Comparison of ENCODE assay signal across 1 cellular context in the genomic region with DNA sequence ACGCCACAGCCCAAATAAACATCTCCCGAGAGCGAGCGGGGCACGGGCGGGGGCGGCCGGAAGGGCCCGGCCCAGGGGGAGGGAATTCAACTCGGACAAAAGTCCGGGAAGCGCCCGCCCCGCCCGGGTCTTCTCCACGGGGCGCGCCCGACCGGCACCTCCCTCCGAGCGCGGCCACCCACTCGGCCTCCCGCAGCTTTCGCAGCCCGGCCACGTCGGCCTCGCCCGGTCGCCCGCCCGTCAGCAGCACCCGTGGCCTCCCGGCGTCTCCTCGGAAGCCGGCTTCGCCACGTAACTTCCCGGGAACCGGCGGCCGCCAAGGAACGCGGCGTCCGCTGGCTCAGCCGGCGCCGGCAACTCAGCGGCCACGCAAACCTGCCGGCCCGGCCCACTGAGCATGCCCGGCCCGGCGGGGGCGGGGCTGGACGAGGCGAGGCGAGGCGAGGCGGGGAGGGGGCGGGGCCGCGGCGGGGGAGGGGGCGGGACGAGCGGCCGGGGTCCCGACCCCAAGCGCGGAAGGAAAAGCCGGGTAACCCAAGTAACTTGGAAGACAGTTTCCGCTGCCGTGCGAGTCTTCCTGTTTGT.
A peak's percentile ranks its signal among the peaks of the same experiment; 100 is the strongest.
TF ChIP-seq lines count a peak whose summit lies in the region.

A gene (minus strand): TSS at position 369 of the 585 bp plus-strand sequence. CDS start 440 bp downstream, outside the sequence.

TF ChIP-seq in WTC11, 78 proteins besides CTCF, POLR2A, EP300 and RAD21 (continued from another document and continues in another):
- TF ChIP-seq, protein P1, sequence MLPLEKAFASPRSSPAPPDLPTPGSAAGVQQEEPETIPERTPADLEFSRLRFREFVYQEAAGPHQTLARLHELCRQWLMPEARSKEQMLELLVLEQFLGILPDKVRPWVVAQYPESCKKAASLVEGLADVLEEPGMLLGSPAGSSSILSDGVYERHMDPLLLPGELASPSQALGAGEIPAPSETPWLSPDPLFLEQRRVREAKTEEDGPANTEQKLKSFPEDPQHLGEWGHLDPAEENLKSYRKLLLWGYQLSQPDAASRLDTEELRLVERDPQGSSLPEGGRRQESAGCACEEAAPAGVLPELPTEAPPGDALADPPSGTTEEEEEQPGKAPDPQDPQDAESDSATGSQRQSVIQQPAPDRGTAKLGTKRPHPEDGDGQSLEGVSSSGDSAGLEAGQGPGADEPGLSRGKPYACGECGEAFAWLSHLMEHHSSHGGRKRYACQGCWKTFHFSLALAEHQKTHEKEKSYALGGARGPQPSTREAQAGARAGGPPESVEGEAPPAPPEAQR (CRISPR knock-in tag; IDR thresholded peaks at IDR 0.05) = no peak
- TF ChIP-seq, protein P2, sequence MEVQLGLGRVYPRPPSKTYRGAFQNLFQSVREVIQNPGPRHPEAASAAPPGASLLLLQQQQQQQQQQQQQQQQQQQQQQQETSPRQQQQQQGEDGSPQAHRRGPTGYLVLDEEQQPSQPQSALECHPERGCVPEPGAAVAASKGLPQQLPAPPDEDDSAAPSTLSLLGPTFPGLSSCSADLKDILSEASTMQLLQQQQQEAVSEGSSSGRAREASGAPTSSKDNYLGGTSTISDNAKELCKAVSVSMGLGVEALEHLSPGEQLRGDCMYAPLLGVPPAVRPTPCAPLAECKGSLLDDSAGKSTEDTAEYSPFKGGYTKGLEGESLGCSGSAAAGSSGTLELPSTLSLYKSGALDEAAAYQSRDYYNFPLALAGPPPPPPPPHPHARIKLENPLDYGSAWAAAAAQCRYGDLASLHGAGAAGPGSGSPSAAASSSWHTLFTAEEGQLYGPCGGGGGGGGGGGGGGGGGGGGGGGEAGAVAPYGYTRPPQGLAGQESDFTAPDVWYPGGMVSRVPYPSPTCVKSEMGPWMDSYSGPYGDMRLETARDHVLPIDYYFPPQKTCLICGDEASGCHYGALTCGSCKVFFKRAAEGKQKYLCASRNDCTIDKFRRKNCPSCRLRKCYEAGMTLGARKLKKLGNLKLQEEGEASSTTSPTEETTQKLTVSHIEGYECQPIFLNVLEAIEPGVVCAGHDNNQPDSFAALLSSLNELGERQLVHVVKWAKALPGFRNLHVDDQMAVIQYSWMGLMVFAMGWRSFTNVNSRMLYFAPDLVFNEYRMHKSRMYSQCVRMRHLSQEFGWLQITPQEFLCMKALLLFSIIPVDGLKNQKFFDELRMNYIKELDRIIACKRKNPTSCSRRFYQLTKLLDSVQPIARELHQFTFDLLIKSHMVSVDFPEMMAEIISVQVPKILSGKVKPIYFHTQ (CRISPR knock-in tag; IDR thresholded peaks at IDR 0.05) = no peak
- TF ChIP-seq ZNF138 (CRISPR knock-in tag; conservative IDR thresholded peaks at IDR 0.05) = no peak
- TF ChIP-seq ATF1 (CRISPR knock-in tag; IDR thresholded peaks at IDR 0.05) = no peak
- TF ChIP-seq CREB1 (CRISPR knock-in tag; IDR thresholded peaks at IDR 0.05) = no peak
- no peak for TF ChIP-seq NFE2L1 (CRISPR knock-in tag; IDR thresholded peaks at IDR 0.05)
- TF ChIP-seq ZNF423 (CRISPR knock-in tag; IDR thresholded peaks at IDR 0.05) = no peak
- TF ChIP-seq, protein P3, sequence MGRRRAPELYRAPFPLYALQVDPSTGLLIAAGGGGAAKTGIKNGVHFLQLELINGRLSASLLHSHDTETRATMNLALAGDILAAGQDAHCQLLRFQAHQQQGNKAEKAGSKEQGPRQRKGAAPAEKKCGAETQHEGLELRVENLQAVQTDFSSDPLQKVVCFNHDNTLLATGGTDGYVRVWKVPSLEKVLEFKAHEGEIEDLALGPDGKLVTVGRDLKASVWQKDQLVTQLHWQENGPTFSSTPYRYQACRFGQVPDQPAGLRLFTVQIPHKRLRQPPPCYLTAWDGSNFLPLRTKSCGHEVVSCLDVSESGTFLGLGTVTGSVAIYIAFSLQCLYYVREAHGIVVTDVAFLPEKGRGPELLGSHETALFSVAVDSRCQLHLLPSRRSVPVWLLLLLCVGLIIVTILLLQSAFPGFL (CRISPR knock-in tag; IDR thresholded peaks at IDR 0.05; ENCODE audit: borderline replicate concordance) = no peak
- TF ChIP-seq NR2C2 (CRISPR knock-in tag; IDR thresholded peaks at IDR 0.05) = no peak
- TF ChIP-seq, protein P4, sequence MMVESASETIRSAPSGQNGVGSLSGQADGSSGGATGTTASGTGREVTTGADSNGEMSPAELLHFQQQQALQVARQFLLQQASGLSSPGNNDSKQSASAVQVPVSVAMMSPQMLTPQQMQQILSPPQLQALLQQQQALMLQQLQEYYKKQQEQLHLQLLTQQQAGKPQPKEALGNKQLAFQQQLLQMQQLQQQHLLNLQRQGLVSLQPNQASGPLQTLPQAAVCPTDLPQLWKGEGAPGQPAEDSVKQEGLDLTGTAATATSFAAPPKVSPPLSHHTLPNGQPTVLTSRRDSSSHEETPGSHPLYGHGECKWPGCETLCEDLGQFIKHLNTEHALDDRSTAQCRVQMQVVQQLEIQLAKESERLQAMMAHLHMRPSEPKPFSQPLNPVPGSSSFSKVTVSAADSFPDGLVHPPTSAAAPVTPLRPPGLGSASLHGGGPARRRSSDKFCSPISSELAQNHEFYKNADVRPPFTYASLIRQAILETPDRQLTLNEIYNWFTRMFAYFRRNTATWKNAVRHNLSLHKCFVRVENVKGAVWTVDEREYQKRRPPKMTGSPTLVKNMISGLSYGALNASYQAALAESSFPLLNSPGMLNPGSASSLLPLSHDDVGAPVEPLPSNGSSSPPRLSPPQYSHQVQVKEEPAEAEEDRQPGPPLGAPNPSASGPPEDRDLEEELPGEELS (CRISPR knock-in tag; IDR thresholded peaks at IDR 0.05) = no peak
- no peak for TF ChIP-seq RELA (CRISPR knock-in tag; IDR thresholded peaks at IDR 0.05; ENCODE audit: borderline replicate concordance)
- TF ChIP-seq TEAD4 (CRISPR knock-in tag; IDR thresholded peaks at IDR 0.05) = no peak
- TF ChIP-seq, protein P5, sequence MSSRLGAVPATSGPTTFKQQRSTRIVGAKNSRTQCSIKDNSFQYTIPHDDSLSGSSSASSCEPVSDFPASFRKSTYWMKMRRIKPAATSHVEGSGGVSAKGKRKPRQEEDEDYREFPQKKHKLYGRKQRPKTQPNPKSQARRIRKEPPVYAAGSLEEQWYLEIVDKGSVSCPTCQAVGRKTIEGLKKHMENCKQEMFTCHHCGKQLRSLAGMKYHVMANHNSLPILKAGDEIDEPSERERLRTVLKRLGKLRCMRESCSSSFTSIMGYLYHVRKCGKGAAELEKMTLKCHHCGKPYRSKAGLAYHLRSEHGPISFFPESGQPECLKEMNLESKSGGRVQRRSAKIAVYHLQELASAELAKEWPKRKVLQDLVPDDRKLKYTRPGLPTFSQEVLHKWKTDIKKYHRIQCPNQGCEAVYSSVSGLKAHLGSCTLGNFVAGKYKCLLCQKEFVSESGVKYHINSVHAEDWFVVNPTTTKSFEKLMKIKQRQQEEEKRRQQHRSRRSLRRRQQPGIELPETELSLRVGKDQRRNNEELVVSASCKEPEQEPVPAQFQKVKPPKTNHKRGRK (CRISPR knock-in tag; IDR thresholded peaks at IDR 0.05; ENCODE audit: borderline replicate concordance) = no peak
- no peak for TF ChIP-seq CREM (CRISPR knock-in tag; IDR thresholded peaks at IDR 0.05)
- TF ChIP-seq, protein P6, sequence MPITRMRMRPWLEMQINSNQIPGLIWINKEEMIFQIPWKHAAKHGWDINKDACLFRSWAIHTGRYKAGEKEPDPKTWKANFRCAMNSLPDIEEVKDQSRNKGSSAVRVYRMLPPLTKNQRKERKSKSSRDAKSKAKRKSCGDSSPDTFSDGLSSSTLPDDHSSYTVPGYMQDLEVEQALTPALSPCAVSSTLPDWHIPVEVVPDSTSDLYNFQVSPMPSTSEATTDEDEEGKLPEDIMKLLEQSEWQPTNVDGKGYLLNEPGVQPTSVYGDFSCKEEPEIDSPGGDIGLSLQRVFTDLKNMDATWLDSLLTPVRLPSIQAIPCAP (CRISPR knock-in tag; IDR thresholded peaks at IDR 0.05) = no peak
- no peak for TF ChIP-seq EMX1 (CRISPR knock-in tag; IDR thresholded peaks at IDR 0.05)
- TF ChIP-seq PRRX2 (CRISPR knock-in tag; IDR thresholded peaks at IDR 0.05) = no peak
- 0 out of 2 replicates have a peak, but pooled peaks have one; percentile 26 for TF ChIP-seq SP1 (CRISPR knock-in tag; conservative IDR thresholded peaks at IDR 0.05)
- TF ChIP-seq, protein P7, sequence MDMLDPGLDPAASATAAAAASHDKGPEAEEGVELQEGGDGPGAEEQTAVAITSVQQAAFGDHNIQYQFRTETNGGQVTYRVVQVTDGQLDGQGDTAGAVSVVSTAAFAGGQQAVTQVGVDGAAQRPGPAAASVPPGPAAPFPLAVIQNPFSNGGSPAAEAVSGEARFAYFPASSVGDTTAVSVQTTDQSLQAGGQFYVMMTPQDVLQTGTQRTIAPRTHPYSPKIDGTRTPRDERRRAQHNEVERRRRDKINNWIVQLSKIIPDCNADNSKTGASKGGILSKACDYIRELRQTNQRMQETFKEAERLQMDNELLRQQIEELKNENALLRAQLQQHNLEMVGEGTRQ (CRISPR knock-in tag; IDR thresholded peaks at IDR 0.05) = no peak
- TF ChIP-seq MYBL2 (CRISPR knock-in tag; IDR thresholded peaks at IDR 0.05) = no peak
- TF ChIP-seq, protein P8, sequence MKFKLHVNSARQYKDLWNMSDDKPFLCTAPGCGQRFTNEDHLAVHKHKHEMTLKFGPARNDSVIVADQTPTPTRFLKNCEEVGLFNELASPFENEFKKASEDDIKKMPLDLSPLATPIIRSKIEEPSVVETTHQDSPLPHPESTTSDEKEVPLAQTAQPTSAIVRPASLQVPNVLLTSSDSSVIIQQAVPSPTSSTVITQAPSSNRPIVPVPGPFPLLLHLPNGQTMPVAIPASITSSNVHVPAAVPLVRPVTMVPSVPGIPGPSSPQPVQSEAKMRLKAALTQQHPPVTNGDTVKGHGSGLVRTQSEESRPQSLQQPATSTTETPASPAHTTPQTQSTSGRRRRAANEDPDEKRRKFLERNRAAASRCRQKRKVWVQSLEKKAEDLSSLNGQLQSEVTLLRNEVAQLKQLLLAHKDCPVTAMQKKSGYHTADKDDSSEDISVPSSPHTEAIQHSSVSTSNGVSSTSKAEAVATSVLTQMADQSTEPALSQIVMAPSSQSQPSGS (CRISPR knock-in tag; IDR thresholded peaks at IDR 0.05; ENCODE audit: borderline replicate concordance, low read depth) = no peak
- TF ChIP-seq, protein P9, sequence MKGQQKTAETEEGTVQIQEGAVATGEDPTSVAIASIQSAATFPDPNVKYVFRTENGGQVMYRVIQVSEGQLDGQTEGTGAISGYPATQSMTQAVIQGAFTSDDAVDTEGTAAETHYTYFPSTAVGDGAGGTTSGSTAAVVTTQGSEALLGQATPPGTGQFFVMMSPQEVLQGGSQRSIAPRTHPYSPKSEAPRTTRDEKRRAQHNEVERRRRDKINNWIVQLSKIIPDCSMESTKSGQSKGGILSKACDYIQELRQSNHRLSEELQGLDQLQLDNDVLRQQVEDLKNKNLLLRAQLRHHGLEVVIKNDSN (CRISPR knock-in tag; IDR thresholded peaks at IDR 0.05) = no peak
- TF ChIP-seq HMGA2 (CRISPR knock-in tag; IDR thresholded peaks at IDR 0.05) = no peak
- TF ChIP-seq, protein P10, sequence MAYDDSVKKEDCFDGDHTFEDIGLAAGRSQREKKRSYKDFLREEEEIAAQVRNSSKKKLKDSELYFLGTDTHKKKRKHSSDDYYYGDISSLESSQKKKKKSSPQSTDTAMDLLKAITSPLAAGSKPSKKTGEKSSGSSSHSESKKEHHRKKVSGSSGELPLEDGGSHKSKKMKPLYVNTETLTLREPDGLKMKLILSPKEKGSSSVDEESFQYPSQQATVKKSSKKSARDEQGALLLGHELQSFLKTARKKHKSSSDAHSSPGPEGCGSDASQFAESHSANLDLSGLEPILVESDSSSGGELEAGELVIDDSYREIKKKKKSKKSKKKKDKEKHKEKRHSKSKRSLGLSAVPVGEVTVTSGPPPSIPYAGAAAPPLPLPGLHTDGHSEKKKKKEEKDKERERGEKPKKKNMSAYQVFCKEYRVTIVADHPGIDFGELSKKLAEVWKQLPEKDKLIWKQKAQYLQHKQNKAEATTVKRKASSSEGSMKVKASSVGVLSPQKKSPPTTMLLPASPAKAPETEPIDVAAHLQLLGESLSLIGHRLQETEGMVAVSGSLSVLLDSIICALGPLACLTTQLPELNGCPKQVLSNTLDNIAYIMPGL (CRISPR knock-in tag; IDR thresholded peaks at IDR 0.05) = no peak; the same call in 1 of the 2 replicates
- no peak for TF ChIP-seq NR1H2 (CRISPR knock-in tag; IDR thresholded peaks at IDR 0.05)
- TF ChIP-seq, protein P11, sequence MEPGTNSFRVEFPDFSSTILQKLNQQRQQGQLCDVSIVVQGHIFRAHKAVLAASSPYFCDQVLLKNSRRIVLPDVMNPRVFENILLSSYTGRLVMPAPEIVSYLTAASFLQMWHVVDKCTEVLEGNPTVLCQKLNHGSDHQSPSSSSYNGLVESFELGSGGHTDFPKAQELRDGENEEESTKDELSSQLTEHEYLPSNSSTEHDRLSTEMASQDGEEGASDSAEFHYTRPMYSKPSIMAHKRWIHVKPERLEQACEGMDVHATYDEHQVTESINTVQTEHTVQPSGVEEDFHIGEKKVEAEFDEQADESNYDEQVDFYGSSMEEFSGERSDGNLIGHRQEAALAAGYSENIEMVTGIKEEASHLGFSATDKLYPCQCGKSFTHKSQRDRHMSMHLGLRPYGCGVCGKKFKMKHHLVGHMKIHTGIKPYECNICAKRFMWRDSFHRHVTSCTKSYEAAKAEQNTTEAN (CRISPR knock-in tag; IDR thresholded peaks at IDR 0.05) = peak; percentile 43; the same call in 1 of the 2 replicates
- 0 out of 2 replicates have a peak, but pooled peaks have one; percentile 58 for TF ChIP-seq ZNF232 (CRISPR knock-in tag; IDR thresholded peaks at IDR 0.05)
- no peak for TF ChIP-seq ZBTB21 (CRISPR knock-in tag; IDR thresholded peaks at IDR 0.05; ENCODE audit: borderline replicate concordance)
- TF ChIP-seq, protein P12, sequence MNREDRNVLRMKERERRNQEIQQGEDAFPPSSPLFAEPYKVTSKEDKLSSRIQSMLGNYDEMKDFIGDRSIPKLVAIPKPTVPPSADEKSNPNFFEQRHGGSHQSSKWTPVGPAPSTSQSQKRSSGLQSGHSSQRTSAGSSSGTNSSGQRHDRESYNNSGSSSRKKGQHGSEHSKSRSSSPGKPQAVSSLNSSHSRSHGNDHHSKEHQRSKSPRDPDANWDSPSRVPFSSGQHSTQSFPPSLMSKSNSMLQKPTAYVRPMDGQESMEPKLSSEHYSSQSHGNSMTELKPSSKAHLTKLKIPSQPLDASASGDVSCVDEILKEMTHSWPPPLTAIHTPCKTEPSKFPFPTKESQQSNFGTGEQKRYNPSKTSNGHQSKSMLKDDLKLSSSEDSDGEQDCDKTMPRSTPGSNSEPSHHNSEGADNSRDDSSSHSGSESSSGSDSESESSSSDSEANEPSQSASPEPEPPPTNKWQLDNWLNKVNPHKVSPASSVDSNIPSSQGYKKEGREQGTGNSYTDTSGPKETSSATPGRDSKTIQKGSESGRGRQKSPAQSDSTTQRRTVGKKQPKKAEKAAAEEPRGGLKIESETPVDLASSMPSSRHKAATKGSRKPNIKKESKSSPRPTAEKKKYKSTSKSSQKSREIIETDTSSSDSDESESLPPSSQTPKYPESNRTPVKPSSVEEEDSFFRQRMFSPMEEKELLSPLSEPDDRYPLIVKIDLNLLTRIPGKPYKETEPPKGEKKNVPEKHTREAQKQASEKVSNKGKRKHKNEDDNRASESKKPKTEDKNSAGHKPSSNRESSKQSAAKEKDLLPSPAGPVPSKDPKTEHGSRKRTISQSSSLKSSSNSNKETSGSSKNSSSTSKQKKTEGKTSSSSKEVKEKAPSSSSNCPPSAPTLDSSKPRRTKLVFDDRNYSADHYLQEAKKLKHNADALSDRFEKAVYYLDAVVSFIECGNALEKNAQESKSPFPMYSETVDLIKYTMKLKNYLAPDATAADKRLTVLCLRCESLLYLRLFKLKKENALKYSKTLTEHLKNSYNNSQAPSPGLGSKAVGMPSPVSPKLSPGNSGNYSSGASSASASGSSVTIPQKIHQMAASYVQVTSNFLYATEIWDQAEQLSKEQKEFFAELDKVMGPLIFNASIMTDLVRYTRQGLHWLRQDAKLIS (CRISPR knock-in tag; IDR thresholded peaks at IDR 0.05; ENCODE audit: borderline replicate concordance) = no peak
- TF ChIP-seq ZNF396 (CRISPR knock-in tag; IDR thresholded peaks at IDR 0.05; ENCODE audit: borderline replicate concordance) = no peak
